In genomic region chr11:120511116-120511803, GRCh38 we compare ENCODE assay signal across 8 cellular contexts. TPM values are rescaled to one million over a fixed set of nuclear protein-coding genes. Genes with fewer than 3 reads are reported as not detected.
DNase-seq lines count a peak whose midpoint lies in the region; ATAC-seq and TF ChIP-seq lines count a peak whose summit lies in the region.

TSS of gene GRIK4 (plus strand) at chr11:120511748. CDS start at chr11:120660319, 148,571 bp downstream.

- no peak within 1 kb of the TSS for H4K12ac ChIP-seq in trophoblast cell (ENCODE audit: low read depth, low read length)

- H2BK5ac ChIP-seq in H9 (ENCODE audit: insufficient read length, low read length), result no peak within 1 kb of the TSS
- H2BK5ac ChIP-seq in trophoblast cell (ENCODE audit: low read depth, low read length, poor library complexity), result no peak within 1 kb of the TSS

- H3K36me3 ChIP-seq in MG63, result no peaks in the 10 kb centered on the region
- no peaks in the 10 kb centered on the region for H3K36me3 ChIP-seq in SK-N-SH (replicated peaks in 1 of 2; ENCODE audit: control insufficient read depth in 1 of 2, insufficient read depth in 2 of 2, low read length in 1 of 2)
- no peaks in the 10 kb centered on the region for H3K36me3 ChIP-seq in trophoblast cell (ENCODE audit: control insufficient read depth in 1 of 2, insufficient read depth in 2 of 2, low read length in 2 of 2)
- H3K36me3 ChIP-seq in tibial nerve, result no peaks in the 10 kb centered on the region

- H2AFZ ChIP-seq in H9 (ENCODE audit: low read length) (no peak within 1 kb of the TSS), SK-N-SH (ENCODE audit: low read depth) (no peak within 1 kb of the TSS), trophoblast cell (ENCODE audit: insufficient read depth, low read length, poor library complexity) (no peak within 1 kb of the TSS)

- CTCF ChIA-PET in SK-N-SH (lab: Yijun Ruan, JAX), result interaction anchor here (0.6 to 8.8 kb wide), 123 partner anchors 8 to 687 kb away, joined by 3 to 168 read pairs (median 4); partner anchors contain the start of genes ARHGEF12 and TBCEL
- CTCF ChIA-PET in activated naive CD4-positive, alpha-beta T cell treated with anti-CD3 and anti-CD28 coated beads, Interleukin-2, amount 10 ng/mL, durations not matched to agents 7 days and 5 days (lab: Charles Lee), result interaction anchor here (0.7 to 3.4 kb wide), 5 partner anchors 14 to 683 kb away, joined by 3 to 25 read pairs (median 4); no protein-coding TSS in a partner anchor

- TF ChIP-seq EP300 in SK-N-SH (IDR thresholded peaks at IDR 0.05; ENCODE audit: borderline replicate concordance in 1 of 2, low read depth in 1 of 2, low read length in 1 of 2) (no peak), tibial nerve (IDR thresholded peaks at IDR 0.05) (no peak)

- intact Hi-C loops in Right ventricle myocardium inferior (cut with DNase I), result loop anchor here (1.0 to 5.0 kb wide), 5 partner anchors 174 to 684 kb away; no protein-coding TSS in a partner anchor

- H3K4me1 ChIP-seq in H9 (ENCODE audit: insufficient read depth, low read length) (no peaks in the 10 kb centered on the region), SK-N-SH (ENCODE audit: control insufficient read depth in 1 of 2, insufficient read depth in 2 of 2, low read depth in 1 of 2, low read length in 1 of 2) (peaks cover 0 to 20% of the 10 kb centered on the region in 2 experiments; a peak in 1 of 4 replicates), trophoblast cell (ENCODE audit: control insufficient read depth in 1 of 2, insufficient read depth in 2 of 2, low read length in 2 of 2) (no peaks in the 10 kb centered on the region), tibial nerve (peaks cover 0 to 10% (median 0%) of the 10 kb centered on the region in 4 donors)

- no peaks in the 10 kb centered on the region; the same call in 1 of the 2 replicates for H3K27me3 ChIP-seq in H9 (ENCODE audit: insufficient read depth, low read length)
- H3K27me3 ChIP-seq in MG63, result no peaks in the 10 kb centered on the region
- H3K27me3 ChIP-seq in SK-N-SH (ENCODE audit: insufficient read depth), result peaks cover 18% of the 10 kb centered on the region; the same call in 1 of the 2 replicates
- peaks cover 11% of the 10 kb centered on the region for H3K27me3 ChIP-seq in trophoblast cell (ENCODE audit: insufficient read depth, low read length)
- H3K27me3 ChIP-seq in tibial nerve, result peaks cover 0 to 44% of the 10 kb centered on the region in 2 donors

- no peaks in the 10 kb centered on the region for H3K79me2 ChIP-seq in H9 (ENCODE audit: insufficient read depth, low read length)
- no peaks in the 10 kb centered on the region for H3K79me2 ChIP-seq in SK-N-SH (ENCODE audit: insufficient read depth)
- H3K79me2 ChIP-seq in trophoblast cell (ENCODE audit: control insufficient read depth, insufficient read depth, low read length, poor library complexity), result no peaks in the 10 kb centered on the region

- H3F3A ChIP-seq in SK-N-SH (replicated peaks; ENCODE audit: insufficient read depth), result no peaks in the 10 kb centered on the region

- POLR2A ChIA-PET in SK-N-SH (lab: Yijun Ruan, JAX), result interaction anchor here (1.1 kb wide), 1 partner anchor 174 kb away, joined by 6 read pairs; no protein-coding TSS in a partner anchor

- no peak within 1 kb of the TSS for H3K18ac ChIP-seq in H9 (ENCODE audit: insufficient read length, low read depth, low read length)
- no peak within 1 kb of the TSS for H3K18ac ChIP-seq in trophoblast cell (ENCODE audit: low read length)

- ATAC-seq in Right ventricle myocardium inferior, result peak; percentile 91

- no peak within 1 kb of the TSS for H3K27ac Mint-ChIP-seq in H9
- no peak within 1 kb of the TSS for H3K27ac Mint-ChIP-seq in activated naive CD4-positive, alpha-beta T cell treated with anti-CD3 and anti-CD28 coated beads, Interleukin-2, amount 10 ng/mL, durations not matched to agents 7 days and 5 days

- peaks cover 2% of the 10 kb centered on the region for H4K20me1 ChIP-seq in H9 (ENCODE audit: control insufficient read depth, insufficient read depth, insufficient read length)
- no peaks in the 10 kb centered on the region for H4K20me1 ChIP-seq in SK-N-SH (ENCODE audit: insufficient read depth)

- H3K27ac ChIP-seq in H9 (ENCODE audit: insufficient read length, low read depth, low read length) (no peak within 1 kb of the TSS), SK-N-SH (ENCODE audit: low read depth in 2 of 2, low read length in 1 of 2) (no peak within 1 kb of the TSS; a peak in 1 of 4 replicates), trophoblast cell (ENCODE audit: low read depth, low read length) (no peak within 1 kb of the TSS), tibial nerve (no peak within 1 kb of the TSS)

- H3K9me3 ChIP-seq in H9 (ENCODE audit: control insufficient read depth, low read depth, low read length) (no peaks in the 10 kb centered on the region), MG63 (no peaks in the 10 kb centered on the region), SK-N-SH (no peaks in the 10 kb centered on the region), trophoblast cell (ENCODE audit: insufficient read depth, low read depth, low read length) (no peaks in the 10 kb centered on the region), tibial nerve (no peaks in the 10 kb centered on the region)

- no peaks in the 10 kb centered on the region for H3K9me3 Mint-ChIP-seq in H9
- H3K9me3 Mint-ChIP-seq in activated naive CD4-positive, alpha-beta T cell treated with anti-CD3 and anti-CD28 coated beads, Interleukin-2, amount 10 ng/mL, durations not matched to agents 7 days and 5 days, result no peaks in the 10 kb centered on the region

- peak within 1 kb of the TSS; percentile 60 to 79 for H3K4me3 Mint-ChIP-seq in H9
- no peak within 1 kb of the TSS for H3K4me3 Mint-ChIP-seq in activated naive CD4-positive, alpha-beta T cell treated with anti-CD3 and anti-CD28 coated beads, Interleukin-2, amount 10 ng/mL, durations not matched to agents 7 days and 5 days

- H2BK20ac ChIP-seq in H9 (ENCODE audit: low read depth, low read length, poor library complexity, severe bottlenecking), result no peak within 1 kb of the TSS

- H3K36me3 Mint-ChIP-seq in H9 (ENCODE audit: insufficient read depth in 1 of 3, low read depth in 3 of 3), result no peaks in the 10 kb centered on the region
- H3K36me3 Mint-ChIP-seq in activated naive CD4-positive, alpha-beta T cell treated with anti-CD3 and anti-CD28 coated beads, Interleukin-2, amount 10 ng/mL, durations not matched to agents 7 days and 5 days, result no peaks in the 10 kb centered on the region

- H3K4me1 Mint-ChIP-seq in H9, result peaks cover 9 to 15% of the 10 kb centered on the region in 2 experiments
- peaks cover 2% of the 10 kb centered on the region for H3K4me1 Mint-ChIP-seq in activated naive CD4-positive, alpha-beta T cell treated with anti-CD3 and anti-CD28 coated beads, Interleukin-2, amount 10 ng/mL, durations not matched to agents 7 days and 5 days

- no peak within 1 kb of the TSS for H3K14ac ChIP-seq in H9 (ENCODE audit: insufficient read depth, low read length)
- H3K14ac ChIP-seq in trophoblast cell (ENCODE audit: low read length), result no peak within 1 kb of the TSS

- peaks cover 4% of the 10 kb centered on the region for H3K23me2 ChIP-seq in H9 (ENCODE audit: insufficient read length, low read depth, low read length, poor library complexity, severe bottlenecking)

- no peak within 1 kb of the TSS for H4K8ac ChIP-seq in H9 (replicated peaks; ENCODE audit: insufficient read length, low read depth, low read length)
- no peak within 1 kb of the TSS for H4K8ac ChIP-seq in trophoblast cell (ENCODE audit: low read depth, low read length)

- no peak within 1 kb of the TSS for H2BK12ac ChIP-seq in H9 (ENCODE audit: insufficient read length, low read depth, low read length)
- H2BK12ac ChIP-seq in trophoblast cell (ENCODE audit: low read length), result no peak within 1 kb of the TSS

- peaks cover 73% of the 10 kb centered on the region for H3K27me3 Mint-ChIP-seq in H9 (ENCODE audit: low read depth)
- peaks cover 71% of the 10 kb centered on the region for H3K27me3 Mint-ChIP-seq in activated naive CD4-positive, alpha-beta T cell treated with anti-CD3 and anti-CD28 coated beads, Interleukin-2, amount 10 ng/mL, durations not matched to agents 7 days and 5 days

- H3K4me2 ChIP-seq in H9 (ENCODE audit: insufficient read depth, insufficient read length, low read length) (peak within 1 kb of the TSS; percentile 61), SK-N-SH (no peak within 1 kb of the TSS; the same call in 1 of the 2 replicates), trophoblast cell (ENCODE audit: low read length) (peak within 1 kb of the TSS; percentile 81)

- WGBS in H9 (ENCODE audit: extremely low coverage, insufficient read length, low lambda C conversion rate), result no CpG with 5 or more reads among the region's 94 CpGs
- 7% methylated on average over 3 of the region's 94 CpGs for WGBS in SK-N-SH (ENCODE audit: low lambda C conversion rate)
- no CpG with 5 or more reads among the region's 94 CpGs for WGBS in trophoblast cell (ENCODE audit: extremely low coverage, insufficient coverage, insufficient read length)
- 0 to 1% methylated on average over 22 to 24 of the region's 94 CpGs for WGBS in tibial nerve, 2 donors

- peak; percentile 96 for TF ChIP-seq RAD21 in SK-N-SH (IDR thresholded peaks at IDR 0.05; ENCODE audit: low read length)

- peak; percentile 95 for TF ChIP-seq CTCF in H9 (conservative IDR thresholded peaks at IDR 0.05)
- TF ChIP-seq CTCF in SK-N-SH (IDR thresholded peaks at IDR 0.05), result peak; percentile 90
- peak; percentile 68 to 97 (median 94) for TF ChIP-seq CTCF in tibial nerve (IDR thresholded peaks at IDR 0.05)

- peak; percentile 86 for DNase-seq in ELF-1 (ENCODE audit: low read depth, low spot score)
- DNase-seq in H9, result peak; percentile 84
- peak; percentile 72 for DNase-seq in MG63
- DNase-seq in SK-N-SH, result peak; percentile 96
- DNase-seq in activated naive CD4-positive, alpha-beta T cell treated with anti-CD3 and anti-CD28 coated beads, Interleukin-2, amount 10 ng/mL, durations not matched to agents 7 days and 5 days, result peak; percentile 79
- peak; percentile 92 for DNase-seq in Right ventricle myocardium inferior (ENCODE audit: missing footprints)
- peak; percentile 68 to 94 for DNase-seq in trophoblast cell
- DNase-seq in tibial nerve (ENCODE audit: low spot score in 2 of 2), result peak; percentile 70 to 77

- H2AK5ac ChIP-seq in H9 (ENCODE audit: insufficient read length, low read length) (no peak within 1 kb of the TSS), trophoblast cell (ENCODE audit: low read length) (no peak within 1 kb of the TSS)

- H4K5ac ChIP-seq in H9 (ENCODE audit: insufficient read length, low read depth, low read length), result no peak within 1 kb of the TSS

- H3T11ph ChIP-seq in H9 (ENCODE audit: low read length), result no peak within 1 kb of the TSS

- H3K4ac ChIP-seq in H9 (ENCODE audit: low read depth, low read length) (no peak within 1 kb of the TSS), trophoblast cell (ENCODE audit: low read depth, low read length) (no peak within 1 kb of the TSS)

- H3K23ac ChIP-seq in H9 (ENCODE audit: insufficient read length, low read depth, low read length) (no peak within 1 kb of the TSS), trophoblast cell (ENCODE audit: low read length) (no peak within 1 kb of the TSS)

- no peak for TF ChIP-seq POLR2A in tibial nerve (IDR thresholded peaks at IDR 0.05)

- H2BK15ac ChIP-seq in H9 (ENCODE audit: low read depth, low read length), result no peak within 1 kb of the TSS

- no peaks in the 10 kb centered on the region for H3K79me1 ChIP-seq in H9 (ENCODE audit: insufficient read depth, low read depth, low read length, poor library complexity, severe bottlenecking)
- H3K79me1 ChIP-seq in trophoblast cell (ENCODE audit: low read length), result no peaks in the 10 kb centered on the region

- H4K91ac ChIP-seq in H9 (ENCODE audit: insufficient read length, low read depth, low read length) (no peak within 1 kb of the TSS), trophoblast cell (ENCODE audit: low read depth, low read length) (no peak within 1 kb of the TSS)

- H3K9me2 ChIP-seq in SK-N-SH, result no peaks in the 10 kb centered on the region

- H2BK120ac ChIP-seq in H9 (ENCODE audit: low read depth, low read length, poor library complexity, severe bottlenecking), result no peak within 1 kb of the TSS
- H2BK120ac ChIP-seq in trophoblast cell (ENCODE audit: insufficient read depth, low read length, poor library complexity), result no peak within 1 kb of the TSS

- H3K4me3 ChIP-seq in MG63, result peak within 1 kb of the TSS; percentile 39
- peak within 1 kb of the TSS; percentile 54 to 56; a peak in 3 of 4 replicates for H3K4me3 ChIP-seq in SK-N-SH (ENCODE audit: low read depth in 2 of 2, low read length in 1 of 2)
- H3K4me3 ChIP-seq in trophoblast cell (ENCODE audit: low read depth, low read length), result peak within 1 kb of the TSS; percentile 66
- peak within 1 kb of the TSS in 3 of 4 donors; percentile 24 to 58 (median 37) for H3K4me3 ChIP-seq in tibial nerve

- H3K56ac ChIP-seq in H9 (ENCODE audit: insufficient read length, low read depth, low read length), result no peak within 1 kb of the TSS

- no peak within 1 kb of the TSS for H3K9ac ChIP-seq in H9 (ENCODE audit: extremely low read depth, insufficient read length, low read length)
- no peak within 1 kb of the TSS for H3K9ac ChIP-seq in SK-N-SH
- no peak within 1 kb of the TSS for H3K9ac ChIP-seq in trophoblast cell (ENCODE audit: low read length)

RNA-seq across cellular contexts. Expression of gene GRIK4, which starts in this region (rescaled TPM):
- 2.2 and 2.3 TPM in 2 replicates for total RNA-seq in H9 (2021)
- total RNA-seq in MG63 (2014; rRNA removed; shearing (Covaris generic); ENCODE audit: low replicate concordance), result not detected in 2 replicates
- 0.02 and 0.03 TPM in 2 replicates for polyA plus RNA-seq in SK-N-SH (2012; rRNA removed)
- 0.01 and 0.04 TPM in 2 replicates for polyA plus RNA-seq in SK-N-SH (2012; cell fraction: cytosol; rRNA removed)
- polyA plus RNA-seq in SK-N-SH (2012; cell fraction: nucleus; rRNA removed), result 0.04 TPM in 2 replicates
- total RNA-seq in Right ventricle myocardium inferior, result not detected
- polyA plus RNA-seq in trophoblast cell (2013), result 0.22 and 0.25 TPM in 2 replicates
- total RNA-seq in tibial nerve, result under 1 TPM in 2 of 4 donors, not detected in 2; 0.22 to 0.98 TPM

Comparison
In these comparisons a context has a peak if more than half of its experiments do, and no peak if none do; other contexts are left out.
1. Peak in DNase-seq and H3K4me3 ChIP-seq in MG63; RNA of the gene not detected or under 1 TPM.
2. Peak in DNase-seq and H3K4me3 ChIP-seq in SK-N-SH; RNA of the gene not detected or under 1 TPM.
3. Peak in DNase-seq and ATAC-seq in Right ventricle myocardium inferior; RNA of the gene not detected or under 1 TPM.
4. Peak in DNase-seq and H3K4me3 ChIP-seq in tibial nerve; RNA of the gene not detected or under 1 TPM.